Comparison of ENCODE assay signal across 18 cellular contexts in the genomic region with DNA sequence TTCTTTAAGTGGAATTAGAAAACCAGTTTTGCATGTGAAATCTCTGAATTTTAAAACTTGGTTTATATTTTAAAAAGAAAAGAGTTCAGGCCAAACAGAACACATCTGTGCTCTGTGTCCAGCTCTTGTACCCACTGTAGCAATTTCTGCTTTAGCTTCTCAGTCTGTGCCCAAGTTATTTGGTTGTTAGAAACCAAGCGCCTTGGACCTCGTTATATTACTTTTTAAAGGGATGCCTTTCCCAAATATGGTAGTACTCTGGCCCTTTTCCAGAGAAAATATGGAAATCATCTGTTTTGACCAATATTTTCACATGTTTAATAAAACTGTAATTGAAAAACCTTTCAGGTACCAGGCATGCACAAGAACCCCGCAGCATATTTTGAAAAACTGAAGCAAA. TPM values are rescaled to one million over a fixed set of nuclear protein-coding genes. Genes with fewer than 3 reads are reported as not detected.
DNase-seq lines count a peak whose midpoint lies in the region; ATAC-seq lines count a peak whose summit lies in the region.
"Had no signal": no experiment of that assay in that cellular context is flagged by ENCODE, and none has a peak within 500 bp of the region (broad histone marks: within the 10 kb centered on the region; RNA-seq: fewer than 3 reads in every experiment).

No MANE protein-coding gene starts in this region.

- H3K27me3 ChIP-seq in aorta (ENCODE audit: control insufficient read depth in 1 of 2, insufficient read depth in 2 of 2, low read length in 1 of 2) = no peaks in the 10 kb centered on the region
- H3K27me3 ChIP-seq: pancreas, upper lobe of left lung had no signal

- 42 to 47% methylated on average over 3 of the region's 3 CpGs for WGBS in aorta, 2 donors

- intact Hi-C loops in activated CD4-positive, alpha-beta T cell treated with anti-CD3 and anti-CD28 coated beads, Interleukin-2, amount 10 ng/mL, durations not matched to agents 24 days and 14 days (cut with micrococcal nuclease) = loop anchor here (10.0 kb wide), 1 partner anchor 1801 kb away; no protein-coding TSS in a partner anchor
- intact Hi-C loops in aorta (cut with DNase I) = no loop called here

- no peaks in the 10 kb centered on the region for H3K27me3 Mint-ChIP-seq in activated CD4-positive, alpha-beta T cell treated with anti-CD3 and anti-CD28 coated beads, Interleukin-2, amount 10 ng/mL, durations not matched to agents 24 days and 14 days
- no peaks in the 10 kb centered on the region for H3K27me3 Mint-ChIP-seq in IgD-negative memory B cell
- no peaks in the 10 kb centered on the region for H3K27me3 Mint-ChIP-seq in activated naive CD8-positive, alpha-beta T cell treated with anti-CD3 and anti-CD28 coated beads, Interleukin-2, amount 50 U/mL, for 24 hours

- peaks cover 86% of the 10 kb centered on the region for H3K4me1 Mint-ChIP-seq in activated CD4-positive, alpha-beta T cell treated with anti-CD3 and anti-CD28 coated beads, Interleukin-2, amount 10 ng/mL, durations not matched to agents 24 days and 14 days
- peaks cover 76 to 90% (median 83%) of the 10 kb centered on the region in 3 donors for H3K4me1 Mint-ChIP-seq in IgD-negative memory B cell
- peaks cover 99% of the 10 kb centered on the region for H3K4me1 Mint-ChIP-seq in activated naive CD8-positive, alpha-beta T cell treated with anti-CD3 and anti-CD28 coated beads, Interleukin-2, amount 50 U/mL, for 24 hours
- peaks cover 83% of the 10 kb centered on the region for H3K4me1 Mint-ChIP-seq in stimulated activated effector memory CD8-positive, alpha-beta T cell treated with anti-CD3 and anti-CD28 coated beads, Interleukin-12 subunit alpha, Interleukin-12 subunit beta, amount 100 ng/mL, for 72 hours

- H3K4me1 ChIP-seq in aorta (ENCODE audit: control insufficient read depth in 1 of 2, insufficient read depth in 2 of 2, low read length in 2 of 2) = peaks cover 4 to 7% of the 10 kb centered on the region in 2 donors

- H3K27ac Mint-ChIP-seq in activated CD4-positive, alpha-beta T cell treated with anti-CD3 and anti-CD28 coated beads, Interleukin-2, amount 10 ng/mL, durations not matched to agents 24 days and 14 days = peak overlapping the region; percentile 99
- H3K27ac Mint-ChIP-seq in IgD-negative memory B cell = peak overlapping the region; percentile 75 to 97 (median 97)
- H3K27ac Mint-ChIP-seq in activated naive CD8-positive, alpha-beta T cell treated with anti-CD3 and anti-CD28 coated beads, Interleukin-2, amount 50 U/mL, for 24 hours = peak overlapping the region; percentile 93
- H3K27ac Mint-ChIP-seq in stimulated activated effector memory CD8-positive, alpha-beta T cell treated with anti-CD3 and anti-CD28 coated beads, Interleukin-12 subunit alpha, Interleukin-12 subunit beta, amount 100 ng/mL, for 72 hours = peak overlapping the region; percentile 96

- peaks cover 2% of the 10 kb centered on the region for H3K9me3 ChIP-seq in aorta (ENCODE audit: control insufficient read depth, low read length)
- H3K9me3 ChIP-seq: Caco-2, pancreas, SK-N-SH, upper lobe of left lung had no signal

- H3K36me3 Mint-ChIP-seq in activated CD4-positive, alpha-beta T cell treated with anti-CD3 and anti-CD28 coated beads, Interleukin-2, amount 10 ng/mL, durations not matched to agents 24 days and 14 days (ENCODE audit: low read depth) = peaks cover 63% of the 10 kb centered on the region
- H3K36me3 Mint-ChIP-seq in IgD-negative memory B cell = peaks cover 4% of the 10 kb centered on the region
- peaks cover 79% of the 10 kb centered on the region for H3K36me3 Mint-ChIP-seq in activated naive CD8-positive, alpha-beta T cell treated with anti-CD3 and anti-CD28 coated beads, Interleukin-2, amount 50 U/mL, for 24 hours (ENCODE audit: low read depth)
- H3K36me3 Mint-ChIP-seq in stimulated activated effector memory CD8-positive, alpha-beta T cell treated with anti-CD3 and anti-CD28 coated beads, Interleukin-12 subunit alpha, Interleukin-12 subunit beta, amount 100 ng/mL, for 72 hours = peaks cover 88% of the 10 kb centered on the region

- no peak for DNase-seq in activated CD4-positive, alpha-beta T cell treated with anti-CD3 and anti-CD28 coated beads, Interleukin-2, amount 10 ng/mL, durations not matched to agents 24 days and 14 days
- no peak for DNase-seq in activated CD4-positive, alpha-beta T cell treated with anti-CD3 and anti-CD28 coated beads for 1 hour
- no peak for DNase-seq in activated naive CD8-positive, alpha-beta T cell treated with anti-CD3 and anti-CD28 coated beads, Interleukin-2, amount 50 U/mL, for 24 hours
- no peak for DNase-seq in stimulated activated effector memory CD8-positive, alpha-beta T cell treated with anti-CD3 and anti-CD28 coated beads, Interleukin-12 subunit alpha, Interleukin-12 subunit beta, amount 100 ng/mL, for 72 hours (ENCODE audit: low spot score in 2 of 2)
- DNase-seq in aorta (no peak), NCI-H2107 (lab: John Stamatoyannopoulos, UW) (no peak)
- DNase-seq: Caco-2; central memory CD4-positive, alpha-beta T cell; left colon; NCI-H748 treated with DMSO at 0.1 percent for 48 hours; pancreas; SK-N-SH; upper lobe of left lung had no signal

- no peaks in the 10 kb centered on the region for H3K36me3 ChIP-seq in aorta (ENCODE audit: control insufficient read depth in 1 of 2, insufficient read depth in 2 of 2, low read length in 1 of 2)
- H3K36me3 ChIP-seq: pancreas had no signal

- H3K4me3 Mint-ChIP-seq in activated CD4-positive, alpha-beta T cell treated with anti-CD3 and anti-CD28 coated beads, Interleukin-2, amount 10 ng/mL, durations not matched to agents 24 days and 14 days = peak overlapping the region; percentile 83
- peak overlapping the region in 1 of 4 donors; percentile 66 for H3K4me3 Mint-ChIP-seq in IgD-negative memory B cell
- no peak overlapping the region for H3K4me3 Mint-ChIP-seq in activated naive CD8-positive, alpha-beta T cell treated with anti-CD3 and anti-CD28 coated beads, Interleukin-2, amount 50 U/mL, for 24 hours
- H3K4me3 Mint-ChIP-seq in stimulated activated effector memory CD8-positive, alpha-beta T cell treated with anti-CD3 and anti-CD28 coated beads, Interleukin-12 subunit alpha, Interleukin-12 subunit beta, amount 100 ng/mL, for 72 hours = peak overlapping the region; percentile 70

- H3K27ac ChIP-seq in aorta (ENCODE audit: low read depth in 1 of 2, low read length in 2 of 2) = no peak overlapping the region
- H3K27ac ChIP-seq: pancreas had no signal

- H3K9me3 Mint-ChIP-seq in activated CD4-positive, alpha-beta T cell treated with anti-CD3 and anti-CD28 coated beads, Interleukin-2, amount 10 ng/mL, durations not matched to agents 24 days and 14 days = no peaks in the 10 kb centered on the region
- H3K9me3 Mint-ChIP-seq in IgD-negative memory B cell = no peaks in the 10 kb centered on the region
- H3K9me3 Mint-ChIP-seq in activated naive CD8-positive, alpha-beta T cell treated with anti-CD3 and anti-CD28 coated beads, Interleukin-2, amount 50 U/mL, for 24 hours = no peaks in the 10 kb centered on the region
- no peaks in the 10 kb centered on the region for H3K9me3 Mint-ChIP-seq in stimulated activated effector memory CD8-positive, alpha-beta T cell treated with anti-CD3 and anti-CD28 coated beads, Interleukin-12 subunit alpha, Interleukin-12 subunit beta, amount 100 ng/mL, for 72 hours

- H3K4me3 ChIP-seq in aorta (ENCODE audit: low read length in 2 of 2) = no peak overlapping the region
- H3K4me3 ChIP-seq: K562, pancreas, skin epidermis, upper lobe of left lung had no signal

- ATAC-seq in activated naive CD8-positive, alpha-beta T cell treated with anti-CD3 and anti-CD28 coated beads, Interleukin-2, amount 50 U/mL, for 24 hours = no peak
- no peak for ATAC-seq in stimulated activated effector memory CD8-positive, alpha-beta T cell treated with anti-CD3 and anti-CD28 coated beads, Interleukin-12 subunit alpha, Interleukin-12 subunit beta, amount 100 ng/mL, for 72 hours
- ATAC-seq in GM19023 (IDR thresholded peaks at IDR 0.05; ENCODE audit: unreplicated experiment) (no peak), aorta (ENCODE audit: low FRiP score) (no peak)
- ATAC-seq: K562, left colon, Panc1, pancreas had no signal

RNA-seq across cellular contexts. Expression of a gene that starts 27.3 kb away (rescaled TPM):
- total RNA-seq in activated CD4-positive, alpha-beta T cell treated with anti-CD3 and anti-CD28 coated beads, Interleukin-2, amount 10 ng/mL, durations not matched to agents 24 days and 14 days = 45.3 and 47.6 TPM in 2 replicates
- polyA plus RNA-seq in IgD-negative memory B cell = 76.8 TPM
- total RNA-seq in aorta = 100 to 1,000 TPM; 279 to 303 TPM
- 100 to 1,000 TPM in 1 of 2 donors, 10 to 100 TPM in 1; 57.3 to 153 TPM for polyA plus RNA-seq in aorta
